Comparison of ENCODE assay signal across 14 cellular contexts in the genomic region with DNA sequence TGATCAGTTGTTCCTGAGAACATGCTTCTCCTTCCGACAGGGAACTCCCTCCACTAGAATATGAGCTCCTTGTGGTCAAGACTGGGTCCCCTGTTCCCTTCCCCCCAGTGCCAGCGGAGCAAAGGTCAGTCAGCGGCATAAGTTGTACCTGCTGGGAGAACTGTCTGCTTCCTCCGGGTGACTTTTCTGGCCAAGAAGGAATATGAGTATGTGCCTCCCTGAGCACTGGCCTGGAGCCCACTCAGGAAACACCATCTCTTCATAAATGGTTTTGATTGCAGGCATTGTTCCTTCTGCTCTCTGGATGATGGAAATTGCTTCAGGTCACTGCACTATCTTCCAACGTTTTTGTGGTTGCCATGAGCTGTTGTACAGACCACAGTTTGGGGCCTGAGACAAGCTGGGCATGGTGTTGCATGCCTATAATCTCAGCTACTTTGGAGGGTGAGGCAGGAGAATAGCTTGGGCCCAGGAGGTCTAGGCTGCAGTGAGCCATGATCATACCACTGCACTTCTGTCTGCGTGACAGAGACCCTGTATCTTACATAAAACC. TPM values are rescaled to one million over a fixed set of nuclear protein-coding genes. Genes with fewer than 3 reads are reported as not detected.
DNase-seq lines count a peak whose midpoint lies in the region; ATAC-seq lines count a peak whose summit lies in the region.
"Had no signal": no experiment of that assay in that cellular context is flagged by ENCODE, and none has a peak within 500 bp of the region (broad histone marks: within the 10 kb centered on the region; RNA-seq: fewer than 3 reads in every experiment).

No MANE protein-coding gene starts in this region.

- H3K9ac ChIP-seq in BLaER1 treated with 17β-estradiol and CSF1 and Interleukin-3, amounts not matched to agents 10 nM and 100 nM, result peak overlapping the region in 10 of 11 experiments; percentile 87 to 94 (median 88); a peak in 15 of 22 replicates

- no peak overlapping the region for H3K4me3 ChIP-seq in BLaER1 treated with 17β-estradiol and CSF1 and Interleukin-3, amounts not matched to agents 10 nM and 100 nM
- H3K4me3 ChIP-seq in effector memory CD4-positive, alpha-beta T cell (ENCODE audit: insufficient read depth, low read depth, low read length, poor library complexity, severe bottlenecking), result no peak overlapping the region
- H3K4me3 ChIP-seq: right atrium auricular region had no signal

- H3K4me2 ChIP-seq in BLaER1 treated with 17β-estradiol and CSF1 and Interleukin-3, amounts not matched to agents 10 nM and 100 nM, result peak overlapping the region; percentile 81 to 97 (median 93); a peak in 20 of 22 replicates

- H4K20me1 ChIP-seq in BLaER1 treated with 17β-estradiol and CSF1 and Interleukin-3, amounts not matched to agents 10 nM and 100 nM, result peaks cover 49 to 70% (median 60%) of the 10 kb centered on the region in 11 experiments

- no peaks in the 10 kb centered on the region for H3K9me3 ChIP-seq in BLaER1 treated with 17β-estradiol and CSF1 and Interleukin-3, amounts not matched to agents 10 nM and 100 nM (replicated peaks in 1 of 11)
- H3K9me3 ChIP-seq in effector memory CD4-positive, alpha-beta T cell (ENCODE audit: control insufficient read depth, low read length), result no peaks in the 10 kb centered on the region
- H3K9me3 ChIP-seq: right atrium auricular region had no signal

- H3K27me3 Mint-ChIP-seq in IgD-negative memory B cell (peaks cover 3% of the 10 kb centered on the region), naive B cell (no peaks in the 10 kb centered on the region)

- DNase-seq in amniotic epithelial cell (ENCODE audit: low read depth) (peak; percentile 47), naive B cell (no peak), NCI-H1417 treated with DMSO at 0.1 percent for 48 hours (lab: John Stamatoyannopoulos, UW) (no peak), NCI-H2171 treated with DMSO at 0.1 percent for 48 hours (lab: John Stamatoyannopoulos, UW) (no peak), cerebellum (ENCODE audit: low spot score) (no peak)
- DNase-seq in effector memory CD4-positive, alpha-beta T cell, result no peak
- DNase-seq: caudate nucleus; EL; NCI-H524 treated with DMSO at 0.1 percent for 48 hours; stimulated activated CD8-positive, alpha-beta memory T cell treated with anti-CD3 and anti-CD28 coated beads, Interleukin-4, amount 100 ng/mL, for 48 hours; WERI-Rb-1 had no signal

- H3K36me3 Mint-ChIP-seq in IgD-negative memory B cell (peaks cover 2% of the 10 kb centered on the region), naive B cell (peaks cover 0 to 7% of the 10 kb centered on the region in 2 donors)

- peak overlapping the region in 3 of 11 experiments; percentile 90 to 96 (median 91); a peak in 6 of 22 replicates for H3K27ac ChIP-seq in BLaER1 treated with 17β-estradiol and CSF1 and Interleukin-3, amounts not matched to agents 10 nM and 100 nM
- no peak overlapping the region for H3K27ac ChIP-seq in effector memory CD4-positive, alpha-beta T cell (ENCODE audit: insufficient read depth, low read length, poor library complexity, severe bottlenecking)
- H3K27ac ChIP-seq: right atrium auricular region, WERI-Rb-1 had no signal

- H3K27ac Mint-ChIP-seq in IgD-negative memory B cell (peak overlapping the region; percentile 9 to 99 (median 87)), naive B cell (peak overlapping the region; percentile 75 to 89 (median 84))

- H3K4me1 Mint-ChIP-seq in IgD-negative memory B cell, result peaks cover 14 to 23% (median 15%) of the 10 kb centered on the region in 3 donors
- peaks cover 23 to 42% (median 35%) of the 10 kb centered on the region in 3 donors for H3K4me1 Mint-ChIP-seq in naive B cell

- no peaks in the 10 kb centered on the region for H3K27me3 ChIP-seq in BLaER1 treated with 17β-estradiol and CSF1 and Interleukin-3, amounts not matched to agents 10 nM and 100 nM
- H3K27me3 ChIP-seq in effector memory CD4-positive, alpha-beta T cell (replicated peaks; ENCODE audit: control insufficient read depth, insufficient read depth, low read length, poor library complexity, severe bottlenecking), result no peaks in the 10 kb centered on the region
- H3K27me3 ChIP-seq: right atrium auricular region had no signal

- H3K4me3 Mint-ChIP-seq in IgD-negative memory B cell (peak overlapping the region in 2 of 4 donors; percentile 26 to 73), naive B cell (peak overlapping the region in 7 of 8 donors; percentile 27 to 81 (median 66))

- H3K36me3 ChIP-seq in BLaER1 treated with 17β-estradiol and CSF1 and Interleukin-3, amounts not matched to agents 10 nM and 100 nM, result peaks cover 19 to 58% (median 37%) of the 10 kb centered on the region in 11 experiments
- H3K36me3 ChIP-seq in effector memory CD4-positive, alpha-beta T cell (ENCODE audit: control insufficient read depth, insufficient read depth, low read length), result peaks cover 16% of the 10 kb centered on the region

- peaks cover 72 to 82% (median 78%) of the 10 kb centered on the region in 10 experiments for H3K4me1 ChIP-seq in BLaER1 treated with 17β-estradiol and CSF1 and Interleukin-3, amounts not matched to agents 10 nM and 100 nM
- peaks cover 27% of the 10 kb centered on the region for H3K4me1 ChIP-seq in effector memory CD4-positive, alpha-beta T cell (ENCODE audit: control insufficient read depth, insufficient read depth, low read length, poor library complexity, severe bottlenecking)

- H3K9me3 Mint-ChIP-seq in IgD-negative memory B cell (no peaks in the 10 kb centered on the region), naive B cell (no peaks in the 10 kb centered on the region)

- no peak for ATAC-seq in naive B cell (ENCODE audit: low read depth in 2 of 2)

RNA-seq across cellular contexts. Expression of a gene that starts 2.9 kb away (rescaled TPM):
- polyA plus RNA-seq in IgD-negative memory B cell (177 TPM), naive B cell (ENCODE audit: low read depth in 6 of 6) (100 to 1,000 TPM; 139 to 192 (median 158) TPM)
- total RNA-seq in cerebellum, result 75.4 TPM

RNA-seq across cellular contexts. Expression of a gene that starts 7.9 kb away (rescaled TPM):
- polyA plus RNA-seq in IgD-negative memory B cell (163 TPM), naive B cell (ENCODE audit: low read depth in 6 of 6) (100 to 1,000 TPM in 1 of 6 donors, 10 to 100 TPM in 5; 42.9 to 116 (median 78.3) TPM)
- 18.3 TPM for total RNA-seq in cerebellum

RNA-seq across cellular contexts. Expression of a gene that starts 28.2 kb away (rescaled TPM):
- polyA plus RNA-seq in IgD-negative memory B cell (22.5 TPM), naive B cell (ENCODE audit: low read depth in 6 of 6) (10 to 100 TPM; 25.5 to 53.9 (median 41.7) TPM)
- 39.7 TPM for total RNA-seq in cerebellum

RNA-seq across cellular contexts. Expression of a gene that starts 28.3 kb away (rescaled TPM):
- polyA plus RNA-seq in IgD-negative memory B cell (266 TPM), naive B cell (ENCODE audit: low read depth in 6 of 6) (100 to 1,000 TPM; 208 to 260 (median 218) TPM)
- 41.7 TPM for total RNA-seq in cerebellum

RNA-seq across cellular contexts. Expression of a gene that starts 28.3 kb away (rescaled TPM):
- polyA plus RNA-seq in IgD-negative memory B cell (not detected), naive B cell (ENCODE audit: low read depth in 6 of 6) (under 1 TPM in 2 of 6 donors, not detected in 4; 0.18 to 0.64 TPM)
- total RNA-seq in cerebellum, result not detected
- total RNA-seq: right atrium auricular region had no signal
